8 cellular contexts compared by ENCODE assay signal in genomic region chr14:77124345-77125274, GRCh38. TPM values are rescaled to one million over a fixed set of nuclear protein-coding genes. Genes with fewer than 3 reads are reported as not detected.
DNase-seq lines count a peak whose midpoint lies in the region; ATAC-seq and TF ChIP-seq lines count a peak whose summit lies in the region.

No MANE protein-coding gene starts in this region.

- H3K36me3 ChIP-seq in colonic mucosa (no peaks in the 10 kb centered on the region), liver (ENCODE audit: control insufficient read depth in 4 of 4, insufficient read depth in 3 of 4, low read depth in 1 of 4, low read length in 3 of 4) (peaks cover 0 to 6% (median 2%) of the 10 kb centered on the region in 4 donors)

- intact Hi-C loops in Calu3 (cut with micrococcal nuclease; ENCODE audit: unreplicated experiment), result no loop called here
- intact Hi-C loops in activated CD4-positive, alpha-beta T cell treated with anti-CD3 and anti-CD28 coated beads for 36 hours (cut with DNase I, micrococcal nuclease), result loop anchor here (1.0 to 2.0 kb wide), 3 partner anchors 26 to 54 kb away; partner anchors contain the start of gene CIPC (in 2 of the 2)
- intact Hi-C loops in colonic mucosa (cut with DNase I), result no loop called here

- peak; percentile 77 for ATAC-seq in activated CD4-positive, alpha-beta T cell treated with anti-CD3 and anti-CD28 coated beads for 36 hours

- peak overlapping the region; percentile 36 for H3K4me3 ChIP-seq in colonic mucosa
- H3K4me3 ChIP-seq in liver (ENCODE audit: low read depth in 1 of 3, low read length in 3 of 3), result peak overlapping the region in 2 of 3 donors; percentile 45 to 69

- H3K36me3 Mint-ChIP-seq in Calu3 (ENCODE audit: insufficient read depth, unreplicated experiment), result peaks cover 8% of the 10 kb centered on the region
- H3K36me3 Mint-ChIP-seq in activated CD4-positive, alpha-beta T cell treated with anti-CD3 and anti-CD28 coated beads for 36 hours (ENCODE audit: low read depth), result peaks cover 8% of the 10 kb centered on the region

- POLR2A ChIA-PET in activated CD4-positive, alpha-beta T cell treated with anti-CD3 and anti-CD28 coated beads for 36 hours (lab: Charles Lee), result interaction anchor here (1.1 to 2.1 kb wide), 3 partner anchors 16 to 26 kb away, joined by 4 to 6 read pairs (median 5); partner anchors contain the start of gene CIPC

- WGBS in liver, result 9% methylated on average over 73 of the region's 73 CpGs

- H3K9ac ChIP-seq in colonic mucosa (ENCODE audit: low read depth in 2 of 2, low read length in 2 of 2) (peak overlapping the region; percentile 54 to 61), liver (ENCODE audit: low read depth in 1 of 2, low read length in 2 of 2) (no peak overlapping the region)

- H3K4me3 Mint-ChIP-seq in Calu3 (ENCODE audit: low read depth, unreplicated experiment), result peak overlapping the region; percentile 52
- H3K4me3 Mint-ChIP-seq in activated CD4-positive, alpha-beta T cell treated with anti-CD3 and anti-CD28 coated beads for 36 hours, result peak overlapping the region; percentile 68

- TF ChIP-seq RAD21 in liver (IDR thresholded peaks at IDR 0.05), result no peak

- H3K9me3 ChIP-seq in colonic mucosa (no peaks in the 10 kb centered on the region), liver (ENCODE audit: control insufficient read depth in 4 of 4, low read length in 3 of 4) (no peaks in the 10 kb centered on the region)

- peak; percentile 54 for DNase-seq in Calu3
- peak; percentile 70 for DNase-seq in HuH-7 (ENCODE audit: low spot score)
- DNase-seq in activated CD4-positive, alpha-beta T cell treated with anti-CD3 and anti-CD28 coated beads for 36 hours, result peak; percentile 77
- peak; percentile 46 for DNase-seq in colonic mucosa
- DNase-seq in stimulated activated CD4-positive, alpha-beta T cell treated with anti-CD3 and anti-CD28 coated beads, Interleukin-4, amount 100 ng/mL, for 1 hour, result peak; percentile 59
- no peak for DNase-seq in cerebellar nuclear complex (lab: John Stamatoyannopoulos, UW)
- DNase-seq in RKO (ENCODE audit: low spot score), result no peak

- CTCF ChIA-PET in Calu3 (lab: Charles Lee), result interaction anchor here (0.6 to 1.8 kb wide), 13 partner anchors 9 to 303 kb away, joined by 3 to 11 read pairs (median 4); partner anchors contain the start of gene CIPC
- CTCF ChIA-PET in activated CD4-positive, alpha-beta T cell treated with anti-CD3 and anti-CD28 coated beads for 36 hours (lab: Charles Lee), result interaction anchor here (0.5 to 7.5 kb wide), 25 partner anchors 9 to 1599 kb away, joined by 3 to 46 read pairs (median 4); partner anchors contain the start of gene CIPC

- H3K4me1 Mint-ChIP-seq in Calu3 (ENCODE audit: low read depth, unreplicated experiment), result peaks cover 18% of the 10 kb centered on the region
- peaks cover 37% of the 10 kb centered on the region for H3K4me1 Mint-ChIP-seq in activated CD4-positive, alpha-beta T cell treated with anti-CD3 and anti-CD28 coated beads for 36 hours

- peak; percentile 53 for TF ChIP-seq CTCF in Calu3 (IDR thresholded peaks at IDR 0.05; ENCODE audit: unreplicated experiment)
- TF ChIP-seq CTCF in colonic mucosa (IDR thresholded peaks at IDR 0.05), result peak; percentile 42
- TF ChIP-seq CTCF in liver (IDR thresholded peaks at IDR 0.05; ENCODE audit: low read depth, low read length, missing input control), result peak; percentile 70

- H3K4me1 ChIP-seq in colonic mucosa, result peaks cover 20% of the 10 kb centered on the region
- H3K4me1 ChIP-seq in liver (ENCODE audit: control insufficient read depth in 4 of 4, insufficient read depth in 4 of 4, low read length in 3 of 4), result peaks cover 3 to 31% (median 19%) of the 10 kb centered on the region in 4 donors

- H3K27ac ChIP-seq in colonic mucosa (peak overlapping the region; percentile 64), liver (ENCODE audit: low read depth in 1 of 2, low read length in 2 of 2) (no peak overlapping the region)

- no TSS peak for BruUV-seq in Calu3 (replicated peaks; lab: Mats Ljungman, UMichigan)

- H3K27me3 ChIP-seq in colonic mucosa (no peaks in the 10 kb centered on the region), liver (ENCODE audit: control insufficient read depth in 4 of 4, insufficient read depth in 4 of 4, low read length in 3 of 4) (no peaks in the 10 kb centered on the region)

- peaks cover 48% of the 10 kb centered on the region for H3K27me3 Mint-ChIP-seq in Calu3 (ENCODE audit: unreplicated experiment)
- H3K27me3 Mint-ChIP-seq in activated CD4-positive, alpha-beta T cell treated with anti-CD3 and anti-CD28 coated beads for 36 hours, result peaks cover 9% of the 10 kb centered on the region

- no peak overlapping the region for H3K27ac Mint-ChIP-seq in Calu3 (ENCODE audit: unreplicated experiment)
- H3K27ac Mint-ChIP-seq in activated CD4-positive, alpha-beta T cell treated with anti-CD3 and anti-CD28 coated beads for 36 hours, result peak overlapping the region; percentile 55

- H3K9me3 Mint-ChIP-seq in Calu3 (ENCODE audit: low read depth, unreplicated experiment), result no peaks in the 10 kb centered on the region
- no peaks in the 10 kb centered on the region for H3K9me3 Mint-ChIP-seq in activated CD4-positive, alpha-beta T cell treated with anti-CD3 and anti-CD28 coated beads for 36 hours (ENCODE audit: low read depth)

TF ChIP-seq in liver, 16 proteins besides CTCF, POLR2A, EP300 and RAD21 (continues in another document):
- TF ChIP-seq GABPA (IDR thresholded peaks at IDR 0.05 in 1 of 2, conservative IDR thresholded peaks at IDR 0.05 in 1 of 2), result no peak
- TF ChIP-seq SP1 (IDR thresholded peaks at IDR 0.05), result no peak
- no peak for TF ChIP-seq RXRA (IDR thresholded peaks at IDR 0.05)
- TF ChIP-seq TAF1 (conservative IDR thresholded peaks at IDR 0.05), result no peak
- TF ChIP-seq, protein P1, sequence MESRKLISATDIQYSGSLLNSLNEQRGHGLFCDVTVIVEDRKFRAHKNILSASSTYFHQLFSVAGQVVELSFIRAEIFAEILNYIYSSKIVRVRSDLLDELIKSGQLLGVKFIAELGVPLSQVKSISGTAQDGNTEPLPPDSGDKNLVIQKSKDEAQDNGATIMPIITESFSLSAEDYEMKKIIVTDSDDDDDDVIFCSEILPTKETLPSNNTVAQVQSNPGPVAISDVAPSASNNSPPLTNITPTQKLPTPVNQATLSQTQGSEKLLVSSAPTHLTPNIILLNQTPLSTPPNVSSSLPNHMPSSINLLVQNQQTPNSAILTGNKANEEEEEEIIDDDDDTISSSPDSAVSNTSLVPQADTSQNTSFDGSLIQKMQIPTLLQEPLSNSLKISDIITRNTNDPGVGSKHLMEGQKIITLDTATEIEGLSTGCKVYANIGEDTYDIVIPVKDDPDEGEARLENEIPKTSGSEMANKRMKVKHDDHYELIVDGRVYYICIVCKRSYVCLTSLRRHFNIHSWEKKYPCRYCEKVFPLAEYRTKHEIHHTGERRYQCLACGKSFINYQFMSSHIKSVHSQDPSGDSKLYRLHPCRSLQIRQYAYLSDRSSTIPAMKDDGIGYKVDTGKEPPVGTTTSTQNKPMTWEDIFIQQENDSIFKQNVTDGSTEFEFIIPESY (IDR thresholded peaks at IDR 0.05), result no peak
- TF ChIP-seq EGR1 (IDR thresholded peaks at IDR 0.05; ENCODE audit: low read depth in 2 of 2), result no peak
- no peak for TF ChIP-seq HNF4A (conservative IDR thresholded peaks at IDR 0.05)
- TF ChIP-seq, protein P2, sequence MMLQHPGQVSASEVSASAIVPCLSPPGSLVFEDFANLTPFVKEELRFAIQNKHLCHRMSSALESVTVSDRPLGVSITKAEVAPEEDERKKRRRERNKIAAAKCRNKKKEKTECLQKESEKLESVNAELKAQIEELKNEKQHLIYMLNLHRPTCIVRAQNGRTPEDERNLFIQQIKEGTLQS (IDR thresholded peaks at IDR 0.05), result no peak
- TF ChIP-seq NR2F2 (IDR thresholded peaks at IDR 0.05), result no peak
- no peak for TF ChIP-seq HNF4G (IDR thresholded peaks at IDR 0.05)
- TF ChIP-seq JUND (IDR thresholded peaks at IDR 0.05), result no peak
- TF ChIP-seq YY1 (IDR thresholded peaks at IDR 0.05), result no peak
- no peak for TF ChIP-seq MAX (IDR thresholded peaks at IDR 0.05)

RNA-seq across cellular contexts. Expression of gene ZDHHC22, which starts 17.0 kb away (rescaled TPM):
- not detected in 2 replicates for total RNA-seq in Calu3 (2022)
- total RNA-seq in activated CD4-positive, alpha-beta T cell treated with anti-CD3 and anti-CD28 coated beads for 36 hours, result not detected
- total RNA-seq in colonic mucosa, result under 1 TPM; 0.07 to 0.42 TPM
- total RNA-seq in liver, result not detected
- polyA plus RNA-seq in liver, result not detected

RNA-seq across cellular contexts. Expression of gene CIPC, which starts 26.6 kb away (rescaled TPM):
- total RNA-seq in Calu3 (2022), result 16.5 and 18.9 TPM in 2 replicates
- total RNA-seq in activated CD4-positive, alpha-beta T cell treated with anti-CD3 and anti-CD28 coated beads for 36 hours, result 1 to 10 TPM; 8.6 to 10.0 TPM
- total RNA-seq in colonic mucosa, result 10 to 100 TPM; 18.2 to 38.4 TPM
- total RNA-seq in liver, result 10 to 100 TPM in 1 of 2 donors, 1 to 10 TPM in 1; 6.7 to 17.8 TPM
- 1 to 10 TPM; 5.2 to 6.7 TPM for polyA plus RNA-seq in liver

RNA-seq across cellular contexts. Expression of gene TMEM63C, which starts 57.0 kb away (rescaled TPM):
- total RNA-seq in Calu3 (2022) (1.1 and 2.1 TPM in 2 replicates), colonic mucosa (10 to 100 TPM in 1 of 2 donors, 1 to 10 TPM in 1; 5.9 to 13.2 TPM), liver (1 to 10 TPM in 1 of 2 donors, under 1 TPM in 1; 0.25 to 1.6 TPM)
- 1 to 10 TPM; 1.1 to 1.4 TPM for total RNA-seq in activated CD4-positive, alpha-beta T cell treated with anti-CD3 and anti-CD28 coated beads for 36 hours
- polyA plus RNA-seq in liver, result under 1 TPM in 1 of 2 donors, not detected in 1; 0.13 TPM

Comparison
In these comparisons a context has a peak if more than half of its experiments do, and no peak if none do; other contexts are left out.
1. DNase-seq: peak in Calu3 (single experiment), HuH-7 (single experiment), activated CD4-positive, alpha-beta T cell treated with anti-CD3 and anti-CD28 coated beads for 36 hours (single experiment), colonic mucosa (single experiment) and stimulated activated CD4-positive, alpha-beta T cell treated with anti-CD3 and anti-CD28 coated beads, Interleukin-4, amount 100 ng/mL, for 1 hour (single experiment); none in cerebellar nuclear complex (0 of 2) and RKO (single experiment).
2. H3K9ac ChIP-seq: peak in colonic mucosa (2 of 2); none in liver (0 of 2).
3. intact Hi-C loops: an anchor here in activated CD4-positive, alpha-beta T cell treated with anti-CD3 and anti-CD28 coated beads for 36 hours (1.0 to 2.0 kb wide); none called in Calu3 and colonic mucosa.
4. Peak in every context shown above with its lines, with median percentiles within 50 percentile points of each other: CTCF ChIP-seq.